In genomic region chr1:112711041-112711440, GRCh38 we compare ENCODE assay signal across 14 cellular contexts. TPM values are rescaled to one million over a fixed set of nuclear protein-coding genes. Genes with fewer than 3 reads are reported as not detected.
A peak's percentile ranks its signal among the peaks of the same experiment; 100 is the strongest.
DNase-seq lines count a peak whose midpoint lies in the region; ATAC-seq, FAIRE-seq and TF ChIP-seq lines count a peak whose summit lies in the region.
"Had no signal": no experiment of that assay in that cellular context is flagged by ENCODE, and none has a peak within 500 bp of the region (broad histone marks: within the 10 kb centered on the region; RNA-seq: fewer than 3 reads in every experiment).

No MANE protein-coding gene starts in this region.

- no peak overlapping the region for H2AFZ ChIP-seq in HepG2 (ENCODE audit: low read length)

- CTCF ChIA-PET in HepG2 (lab: Yijun Ruan, JAX; ENCODE audit: low intra/inter-chr PET ratio, low total read pairs), result no interaction called here

- no peak overlapping the region for H3K9ac ChIP-seq in HepG2 (ENCODE audit: insufficient read depth, low read depth, low read length)

- FAIRE-seq in HepG2 (lab: Jason Lieb, UNC), result no peak
- FAIRE-seq: GM12892 had no signal

- POLR2A ChIA-PET in HepG2 (lab: Yijun Ruan, JAX), result interaction anchor here (1.4 kb wide), 1 partner anchor 16 kb away, joined by 3 read pairs; no protein-coding TSS in a partner anchor

- intact Hi-C loops in HepG2 (cut with micrococcal nuclease; ENCODE audit: unreplicated experiment) (no loop called here), right lobe of liver (cut with DNase I) (loop anchor here in 1 of 2 donors (5.0 kb wide), 1 partner anchor 209 kb away; no protein-coding TSS in a partner anchor), esophagus muscularis mucosa (cut with DNase I) (loop anchor here (10.0 kb wide), 1 partner anchor 334 kb away; no protein-coding TSS in a partner anchor)

- in situ Hi-C loops in HepG2 (cut with HindIII; ENCODE audit: extremely low pct_ligation_motif_present, low pct_unique_long_range_greater_than_20kb), result loop anchor here (25.0 kb wide), 1 partner anchor 326 kb away; no protein-coding TSS in a partner anchor

- H3K4me3 ChIP-seq in HepG2 (replicated peaks in 1 of 3; ENCODE audit: insufficient read depth in 1 of 3, low read depth in 2 of 3, low read length in 3 of 3), result no peak overlapping the region
- no peak overlapping the region for H3K4me3 ChIP-seq in right lobe of liver
- H3K4me3 ChIP-seq in esophagus muscularis mucosa, result no peak overlapping the region
- H3K4me3 ChIP-seq: SJSA1 had no signal

- 0% methylated on average over 1 of the region's 7 CpGs for WGBS in HepG2 (ENCODE audit: low lambda C conversion rate)
- WGBS in right lobe of liver (ENCODE audit: insufficient coverage, low coverage, low lambda C conversion rate, missing lambda C conversion rate), result 88% methylated on average over 3 of the region's 7 CpGs
- WGBS in esophagus muscularis mucosa, result 78% methylated on average over 6 of the region's 7 CpGs

- peaks cover 11 to 69% of the 10 kb centered on the region in 2 experiments for H3K27me3 ChIP-seq in HepG2 (ENCODE audit: control insufficient read depth in 1 of 2, insufficient read depth in 2 of 2, low read length in 2 of 2)
- no peaks in the 10 kb centered on the region for H3K27me3 ChIP-seq in right lobe of liver
- no peaks in the 10 kb centered on the region for H3K27me3 ChIP-seq in esophagus muscularis mucosa

- no peak for TF ChIP-seq RAD21 in HepG2 (CRISPR knock-in tag; IDR thresholded peaks at IDR 0.05)

- DNase-seq in NCI-H146 (lab: John Stamatoyannopoulos, UW), result peak; percentile 10
- no peak for DNase-seq in NCI-H146 treated with DMSO at 0.1 percent for 48 hours (lab: John Stamatoyannopoulos, UW; ENCODE audit: unreplicated experiment)
- no peak for DNase-seq in HepG2 (ENCODE audit: low spot score)
- DNase-seq in right lobe of liver, result no peak
- peak; percentile 65 for DNase-seq in left kidney (ENCODE audit: low read depth, low spot score)
- no peak for DNase-seq in esophagus muscularis mucosa (ENCODE audit: extremely low spot score)
- no peak for DNase-seq in activated CD4-positive, alpha-beta T cell treated with anti-CD3 and anti-CD28 coated beads for 1 hour
- DNase-seq: CD8-positive, alpha-beta memory T cell; IMR-90; NCI-H2029; NCI-H526 had no signal

- no peaks in the 10 kb centered on the region for H3K36me3 ChIP-seq in HepG2 (replicated peaks in 1 of 2; ENCODE audit: control insufficient read depth in 1 of 2, insufficient read depth in 2 of 2, low read length in 2 of 2)
- H3K36me3 ChIP-seq in right lobe of liver, result no peaks in the 10 kb centered on the region
- peaks cover 0 to 5% (median 0%) of the 10 kb centered on the region in 4 donors for H3K36me3 ChIP-seq in esophagus muscularis mucosa

- TF ChIP-seq POLR2A in HepG2 (IDR thresholded peaks at IDR 0.05; ENCODE audit: insufficient read depth in 1 of 2, low read depth in 2 of 2, low read length in 2 of 2) (no peak), right lobe of liver (IDR thresholded peaks at IDR 0.05) (no peak), esophagus muscularis mucosa (IDR thresholded peaks at IDR 0.05; ENCODE audit: low read depth) (no peak)

- H3K9me3 ChIP-seq in HepG2 (ENCODE audit: low read length), result no peaks in the 10 kb centered on the region
- no peaks in the 10 kb centered on the region for H3K9me3 ChIP-seq in right lobe of liver
- no peaks in the 10 kb centered on the region for H3K9me3 ChIP-seq in esophagus muscularis mucosa
- H3K9me3 ChIP-seq: SJSA1 had no signal

- H4K20me1 ChIP-seq in HepG2 (ENCODE audit: insufficient read depth, low read length), result peaks cover 3% of the 10 kb centered on the region; the same call in 1 of the 2 replicates

- no TSS peak for BruUV-seq in HepG2 (replicated peaks; lab: Mats Ljungman, UMichigan)

- no peak for ATAC-seq in HepG2
- no peak for ATAC-seq in right lobe of liver
- no peak for ATAC-seq in HG03571 (IDR thresholded peaks at IDR 0.05; ENCODE audit: unreplicated experiment)

- H3K4me2 ChIP-seq in HepG2 (ENCODE audit: low read depth, low read length), result no peak overlapping the region

- peaks cover 6% of the 10 kb centered on the region for H3K79me2 ChIP-seq in HepG2 (ENCODE audit: insufficient read depth, low read length)

- no peak for TF ChIP-seq EP300 in HepG2 (IDR thresholded peaks at IDR 0.05; ENCODE audit: low read depth in 2 of 2, low read length in 2 of 2)
- no peak for TF ChIP-seq EP300 in HepG2 (CRISPR knock-in tag; IDR thresholded peaks at IDR 0.05; ENCODE audit: borderline replicate concordance)
- no peak for TF ChIP-seq EP300 in esophagus muscularis mucosa (IDR thresholded peaks at IDR 0.05)

- H3K4me1 ChIP-seq in HepG2 (ENCODE audit: insufficient read depth, low read length) (peaks cover 34% of the 10 kb centered on the region), right lobe of liver (peaks cover 0 to 20% (median 4%) of the 10 kb centered on the region in 4 donors), esophagus muscularis mucosa (peaks cover 22 to 36% (median 30%) of the 10 kb centered on the region in 4 donors)

- H3K27ac ChIP-seq in HepG2 (ENCODE audit: extremely low read length, insufficient read depth, low read length), result no peak overlapping the region
- no peak overlapping the region for H3K27ac ChIP-seq in right lobe of liver
- no peak overlapping the region for H3K27ac ChIP-seq in esophagus muscularis mucosa (replicated peaks in 1 of 4)
- H3K27ac ChIP-seq: SJSA1 had no signal

- TF ChIP-seq CTCF in HepG2 (CRISPR knock-in tag; IDR thresholded peaks at IDR 0.05), result no peak
- TF ChIP-seq CTCF in right lobe of liver (IDR thresholded peaks at IDR 0.05), result no peak
- no peak for TF ChIP-seq CTCF in esophagus muscularis mucosa (IDR thresholded peaks at IDR 0.05)

RNA-seq across cellular contexts. Expression of gene PPM1J, which starts 4.1 kb away (rescaled TPM):
- 0.07 TPM in 1 of 2 replicates, not detected in the other for total RNA-seq in HepG2 (2016; rRNA removed; fragmentation: Illumina TruSeq; extraction: Trizol)
- total RNA-seq in HepG2 (2016; cell fraction: cytosol; rRNA removed; fragmentation: Illumina TruSeq; extraction: Trizol; ENCODE audit: low read depth), result not detected in 2 replicates
- 0.09 and 0.11 TPM in 2 replicates for total RNA-seq in HepG2 (2016; cell fraction: insoluble cytoplasmic fraction; rRNA removed; fragmentation: Illumina TruSeq; extraction: Trizol)
- total RNA-seq in HepG2 (2016; cell fraction: membrane; rRNA removed; fragmentation: Illumina TruSeq; extraction: Trizol), result 0.12 TPM in 1 of 2 replicates, not detected in the other
- not detected in 2 replicates for total RNA-seq in HepG2 (2016; cell fraction: nucleus; rRNA removed; fragmentation: Illumina TruSeq; extraction: Trizol)
- polyA plus RNA-seq in HepG2 (2011; rRNA removed), result 0.22 and 0.50 TPM in 2 replicates
- 0.36 and 0.40 TPM in 2 replicates for polyA plus RNA-seq in HepG2 (2011; cell fraction: cytosol; rRNA removed)
- 1.2 TPM in 2 replicates for polyA plus RNA-seq in HepG2 (2011; cell fraction: nucleus; rRNA removed)
- polyA plus RNA-seq in HepG2 (2012), result 0.32 and 0.37 TPM in 2 replicates
- not detected in 2 replicates for polyA plus RNA-seq in HepG2 (2016; cell fraction: cytosol; fragmentation: Illumina TruSeq; extraction: Trizol; ENCODE audit: low read depth)
- polyA plus RNA-seq in HepG2 (2016; cell fraction: insoluble cytoplasmic fraction; fragmentation: Illumina TruSeq; extraction: Trizol; ENCODE audit: low read depth), result not detected in 2 replicates
- polyA plus RNA-seq in HepG2 (2016; cell fraction: membrane; fragmentation: Illumina TruSeq; extraction: Trizol; ENCODE audit: low read depth), result 0.09 TPM in 1 of 2 replicates, not detected in the other
- polyA plus RNA-seq in HepG2 (2016; cell fraction: nucleus; fragmentation: Illumina TruSeq; extraction: Trizol; ENCODE audit: insufficient read depth, low read depth), result not detected in 2 replicates
- polyA minus RNA-seq in HepG2 (2011; rRNA and poly(A)+ RNA removed; ENCODE audit: low replicate concordance), result 0.30 and 0.49 TPM in 2 replicates
- not detected in 2 replicates for polyA minus RNA-seq in HepG2 (2011; cell fraction: cytosol; rRNA and poly(A)+ RNA removed)
- not detected in 2 replicates for polyA minus RNA-seq in HepG2 (2011; cell fraction: nucleus; rRNA and poly(A)+ RNA removed)
- 1 to 10 TPM in 1 of 6 experiments, under 1 TPM in 5; 0.15 to 1.2 (median 0.40) TPM for total RNA-seq in right lobe of liver
- 1 to 10 TPM in 3 of 4 donors, under 1 TPM in 1; 0.42 to 3.6 (median 2.3) TPM for total RNA-seq in esophagus muscularis mucosa
- total RNA-seq: SJSA1 had no signal
- polyA plus RNA-seq: CD8-positive, alpha-beta memory T cell had no signal

RNA-seq across cellular contexts. Expression of gene RHOC, which starts 4.1 kb away (rescaled TPM):
- total RNA-seq in HepG2 (2016; rRNA removed; fragmentation: Illumina TruSeq; extraction: Trizol), result 64.3 and 67.4 TPM in 2 replicates
- total RNA-seq in HepG2 (2016; cell fraction: cytosol; rRNA removed; fragmentation: Illumina TruSeq; extraction: Trizol; ENCODE audit: low read depth), result 40.7 and 41.9 TPM in 2 replicates
- 68.8 and 78.0 TPM in 2 replicates for total RNA-seq in HepG2 (2016; cell fraction: insoluble cytoplasmic fraction; rRNA removed; fragmentation: Illumina TruSeq; extraction: Trizol)
- 52.1 and 54.9 TPM in 2 replicates for total RNA-seq in HepG2 (2016; cell fraction: membrane; rRNA removed; fragmentation: Illumina TruSeq; extraction: Trizol)
- 31.5 and 32.7 TPM in 2 replicates for total RNA-seq in HepG2 (2016; cell fraction: nucleus; rRNA removed; fragmentation: Illumina TruSeq; extraction: Trizol)
- 182 and 203 TPM in 2 replicates for polyA plus RNA-seq in HepG2 (2011; rRNA removed)
- 242 and 267 TPM in 2 replicates for polyA plus RNA-seq in HepG2 (2011; cell fraction: cytosol; rRNA removed)
- 113 and 161 TPM in 2 replicates for polyA plus RNA-seq in HepG2 (2011; cell fraction: nucleus; rRNA removed)
- polyA plus RNA-seq in HepG2 (2012), result 110 and 146 TPM in 2 replicates
- 46.2 and 50.8 TPM in 2 replicates for polyA plus RNA-seq in HepG2 (2016; cell fraction: cytosol; fragmentation: Illumina TruSeq; extraction: Trizol; ENCODE audit: low read depth)
- polyA plus RNA-seq in HepG2 (2016; cell fraction: insoluble cytoplasmic fraction; fragmentation: Illumina TruSeq; extraction: Trizol; ENCODE audit: low read depth), result 85.4 and 98.1 TPM in 2 replicates
- 52.0 and 55.8 TPM in 2 replicates for polyA plus RNA-seq in HepG2 (2016; cell fraction: membrane; fragmentation: Illumina TruSeq; extraction: Trizol; ENCODE audit: low read depth)
- polyA plus RNA-seq in HepG2 (2016; cell fraction: nucleus; fragmentation: Illumina TruSeq; extraction: Trizol; ENCODE audit: insufficient read depth, low read depth), result 65.0 and 66.7 TPM in 2 replicates
- 93.1 and 215 TPM in 2 replicates for polyA minus RNA-seq in HepG2 (2011; rRNA and poly(A)+ RNA removed; ENCODE audit: low replicate concordance)
- polyA minus RNA-seq in HepG2 (2011; cell fraction: cytosol; rRNA and poly(A)+ RNA removed), result 55.3 and 74.0 TPM in 2 replicates
- 47.8 and 64.6 TPM in 2 replicates for polyA minus RNA-seq in HepG2 (2011; cell fraction: nucleus; rRNA and poly(A)+ RNA removed)
- total RNA-seq in right lobe of liver, result 100 to 1,000 TPM in 3 of 6 experiments, 10 to 100 TPM in 3; 47.9 to 207 (median 107) TPM
- total RNA-seq in esophagus muscularis mucosa, result 100 to 1,000 TPM; 222 to 374 (median 324) TPM

RNA-seq across cellular contexts. Expression of gene MOV10, which starts 36.6 kb away (rescaled TPM):
- total RNA-seq in HepG2 (2016; rRNA removed; fragmentation: Illumina TruSeq; extraction: Trizol), result 38.0 and 56.4 TPM in 2 replicates
- 8.9 and 12.9 TPM in 2 replicates for total RNA-seq in HepG2 (2016; cell fraction: cytosol; rRNA removed; fragmentation: Illumina TruSeq; extraction: Trizol; ENCODE audit: low read depth)
- 38.3 and 56.0 TPM in 2 replicates for total RNA-seq in HepG2 (2016; cell fraction: insoluble cytoplasmic fraction; rRNA removed; fragmentation: Illumina TruSeq; extraction: Trizol)
- total RNA-seq in HepG2 (2016; cell fraction: membrane; rRNA removed; fragmentation: Illumina TruSeq; extraction: Trizol), result 16.5 and 18.1 TPM in 2 replicates
- total RNA-seq in HepG2 (2016; cell fraction: nucleus; rRNA removed; fragmentation: Illumina TruSeq; extraction: Trizol), result 73.8 and 86.8 TPM in 2 replicates
- 58.2 and 70.6 TPM in 2 replicates for polyA plus RNA-seq in HepG2 (2011; rRNA removed)
- polyA plus RNA-seq in HepG2 (2011; cell fraction: cytosol; rRNA removed), result 29.1 and 29.4 TPM in 2 replicates
- 312 and 401 TPM in 2 replicates for polyA plus RNA-seq in HepG2 (2011; cell fraction: nucleus; rRNA removed)
- polyA plus RNA-seq in HepG2 (2012), result 49.6 and 55.9 TPM in 2 replicates
- 11.5 and 13.4 TPM in 2 replicates for polyA plus RNA-seq in HepG2 (2016; cell fraction: cytosol; fragmentation: Illumina TruSeq; extraction: Trizol; ENCODE audit: low read depth)
- polyA plus RNA-seq in HepG2 (2016; cell fraction: insoluble cytoplasmic fraction; fragmentation: Illumina TruSeq; extraction: Trizol; ENCODE audit: low read depth), result 53.0 and 64.1 TPM in 2 replicates
- 20.2 and 20.9 TPM in 2 replicates for polyA plus RNA-seq in HepG2 (2016; cell fraction: membrane; fragmentation: Illumina TruSeq; extraction: Trizol; ENCODE audit: low read depth)
- 253 and 261 TPM in 2 replicates for polyA plus RNA-seq in HepG2 (2016; cell fraction: nucleus; fragmentation: Illumina TruSeq; extraction: Trizol; ENCODE audit: insufficient read depth, low read depth)
- polyA minus RNA-seq in HepG2 (2011; rRNA and poly(A)+ RNA removed; ENCODE audit: low replicate concordance), result 73.5 and 79.2 TPM in 2 replicates
- 22.2 and 39.1 TPM in 2 replicates for polyA minus RNA-seq in HepG2 (2011; cell fraction: cytosol; rRNA and poly(A)+ RNA removed)
- 92.0 and 96.2 TPM in 2 replicates for polyA minus RNA-seq in HepG2 (2011; cell fraction: nucleus; rRNA and poly(A)+ RNA removed)
- 10 to 100 TPM; 32.3 to 55.8 (median 46.2) TPM for total RNA-seq in right lobe of liver
- 10 to 100 TPM; 12.3 to 24.1 (median 18.7) TPM for total RNA-seq in esophagus muscularis mucosa

Comparison
In these comparisons a context has a peak if more than half of its experiments do, and no peak if none do; other contexts are left out.
1. DNase-seq: peak in NCI-H146 (single experiment) and left kidney (single experiment); none in NCI-H146 treated with DMSO at 0.1 percent for 48 hours (single experiment), HepG2 (single experiment), right lobe of liver (0 of 3), esophagus muscularis mucosa (single experiment) and activated CD4-positive, alpha-beta T cell treated with anti-CD3 and anti-CD28 coated beads for 1 hour (single experiment).